ENCODE assay signal across 24 cellular contexts in genomic region chr5:83528439-83528769, GRCh38. TPM values are rescaled to one million over a fixed set of nuclear protein-coding genes. Genes with fewer than 3 reads are reported as not detected.
"Had no signal": no experiment of that assay in that cellular context is flagged by ENCODE, and none has a peak within 500 bp of the region (broad histone marks: within the 10 kb centered on the region; RNA-seq: fewer than 3 reads in every experiment).

No MANE protein-coding gene starts in this region.

- ATAC-seq: activated naive CD4-positive, alpha-beta T cell treated with anti-CD3 and anti-CD28 coated beads, Interleukin-2, amount 50 U/mL, for 72 hours; activated naive CD8-positive, alpha-beta T cell treated with anti-CD3 and anti-CD28 coated beads, Interleukin-2, amount 50 U/mL, for 24 hours; activated T-cell treated with anti-CD3 and anti-CD28 coated beads, Interleukin-2, amount 50 U/mL, for 4 hours had no signal

- H3K27ac ChIP-seq: SK-N-MC, VCaP had no signal

- DNase-seq: activated CD4-positive, alpha-beta memory T cell treated with anti-CD3 and anti-CD28 coated beads for 36 hours; activated CD4-positive, alpha-beta T cell treated with anti-CD3 and anti-CD28 coated beads, Interleukin-2, amount 10 ng/mL, durations not matched to agents 7 days and 5 days; activated CD4-positive, CD25-positive, alpha-beta regulatory T cell; activated CD8-positive, alpha-beta memory T cell treated with anti-CD3 and anti-CD28 coated beads for 24 hours; activated effector memory CD4-positive, alpha-beta T cell treated with anti-CD3 and anti-CD28 coated beads, Interleukin-2, amount 50 U/mL, for 16 hours; activated naive CD4-positive, alpha-beta T cell treated with Interleukin-2 at 50 U/mL for 16 hours; activated naive CD8-positive, alpha-beta T cell treated with anti-CD3 and anti-CD28 coated beads, Interleukin-2, amount 50 U/mL, for 24 hours; activated T-cell treated with anti-CD3 and anti-CD28 coated beads, Interleukin-2, amount 50 U/mL, for 4 hours; amygdala; KG1; NCI-H1048; NCI-H146; NCI-H187 treated with DMSO at 0.1 percent for 48 hours; NCI-H2171; NCI-H2227 treated with DMSO at 0.1 percent for 48 hours; NCI-H446 treated with DMSO at 0.1 percent for 48 hours; NCI-H524 treated with DMSO at 0.1 percent for 48 hours; NCI-H748 treated with DMSO at 0.1 percent for 48 hours; T-helper 1 cell had no signal

- H3K4me3 ChIP-seq: SK-N-MC had no signal

- FAIRE-seq: astrocyte had no signal

RNA-seq across cellular contexts. Expression of gene VCAN, which starts 56.9 kb away (rescaled TPM):
- total RNA-seq: T-helper 2 cell treated with Interferon-gamma antibody and Interleukin-4, amounts not matched to agents 100 ng/mL and 5 ng/mL, for 36 hours had no signal
